Comparison of ENCODE assay signal across 14 cellular contexts in genomic region chr4:17636341-17636695, GRCh38. TPM values are rescaled to one million over a fixed set of nuclear protein-coding genes. Genes with fewer than 3 reads are reported as not detected.
DNase-seq lines count a peak whose midpoint lies in the region; ATAC-seq and TF ChIP-seq lines count a peak whose summit lies in the region.
"Had no signal": no experiment of that assay in that cellular context is flagged by ENCODE, and none has a peak within 500 bp of the region (broad histone marks: within the 10 kb centered on the region; RNA-seq: fewer than 3 reads in every experiment).

No MANE protein-coding gene starts in this region.

- H3K9me3 Mint-ChIP-seq in WTC11 (no peaks in the 10 kb centered on the region), type B pancreatic cell (no peaks in the 10 kb centered on the region)
- H3K9me3 Mint-ChIP-seq in naive thymus-derived CD4-positive, alpha-beta T cell, result no peaks in the 10 kb centered on the region
- H3K9me3 Mint-ChIP-seq: nephron, T-cell had no signal

- no peak overlapping the region for H3K4me3 ChIP-seq in naive thymus-derived CD4-positive, alpha-beta T cell (ENCODE audit: low read length)
- H3K4me3 ChIP-seq: skin epidermis, suprapubic skin had no signal

- H3K4me1 ChIP-seq in naive thymus-derived CD4-positive, alpha-beta T cell (ENCODE audit: control insufficient read depth in 2 of 2, insufficient read depth in 2 of 2, low read length in 2 of 2), result no peaks in the 10 kb centered on the region
- H3K4me1 ChIP-seq: suprapubic skin had no signal

- H3K4me1 Mint-ChIP-seq in WTC11, result 0 out of 2 replicates have a peak, but pooled peaks cover 3% of the 10 kb centered on the region
- H3K4me1 Mint-ChIP-seq in naive thymus-derived CD4-positive, alpha-beta T cell, result peaks cover 0 to 6% (median 0%) of the 10 kb centered on the region in 7 donors
- no peaks in the 10 kb centered on the region for H3K4me1 Mint-ChIP-seq in type B pancreatic cell (ENCODE audit: unreplicated experiment)
- H3K4me1 Mint-ChIP-seq: nephron, T-cell had no signal

- H3K4me3 Mint-ChIP-seq in WTC11 (no peak overlapping the region), type B pancreatic cell (no peak overlapping the region)
- H3K4me3 Mint-ChIP-seq in naive thymus-derived CD4-positive, alpha-beta T cell, result no peak overlapping the region
- H3K4me3 Mint-ChIP-seq: nephron, T-cell had no signal

- DNase-seq in WTC11 (ENCODE audit: low spot score) (no peak), occipital lobe (lab: John Stamatoyannopoulos, UW) (no peak), T1000 (lab: John Stamatoyannopoulos, UW) (no peak), type B pancreatic cell (ENCODE audit: extremely low spot score, unreplicated experiment) (no peak)
- no peak for DNase-seq in naive thymus-derived CD4-positive, alpha-beta T cell
- DNase-seq in NK-92 treated with Interleukin-12 subunit alpha and Interleukin-12 subunit beta, amount 100 ng/mL, for 24 hours (lab: John Stamatoyannopoulos, UW), result no peak
- DNase-seq: NCI-H2107 had no signal

- H3K27ac Mint-ChIP-seq in WTC11 (peak overlapping the region; percentile 94), type B pancreatic cell (no peak overlapping the region)
- peak overlapping the region in 3 of 9 donors; percentile 43 to 65 (median 52) for H3K27ac Mint-ChIP-seq in naive thymus-derived CD4-positive, alpha-beta T cell
- H3K27ac Mint-ChIP-seq: nephron, T-cell had no signal

- H3K36me3 Mint-ChIP-seq in WTC11 (peaks cover 36% of the 10 kb centered on the region), type B pancreatic cell (peaks cover 9% of the 10 kb centered on the region)
- peaks cover 0 to 29% (median 13%) of the 10 kb centered on the region in 5 donors for H3K36me3 Mint-ChIP-seq in naive thymus-derived CD4-positive, alpha-beta T cell

- H3K27me3 Mint-ChIP-seq in WTC11 (ENCODE audit: low read depth), result no peaks in the 10 kb centered on the region
- no peaks in the 10 kb centered on the region for H3K27me3 Mint-ChIP-seq in naive thymus-derived CD4-positive, alpha-beta T cell
- no peaks in the 10 kb centered on the region for H3K27me3 Mint-ChIP-seq in type B pancreatic cell
- H3K27me3 Mint-ChIP-seq: T-cell had no signal

- peak overlapping the region; percentile 27 for H3K27ac ChIP-seq in naive thymus-derived CD4-positive, alpha-beta T cell (ENCODE audit: low read depth, low read length)
- H3K27ac ChIP-seq: C4-2B, skin epidermis, suprapubic skin had no signal

- peaks cover 0 to 32% (median 6%) of the 10 kb centered on the region in 3 experiments for H3K36me3 ChIP-seq in naive thymus-derived CD4-positive, alpha-beta T cell (ENCODE audit: control insufficient read depth in 2 of 3, insufficient read depth in 3 of 3, low read length in 3 of 3)

- ATAC-seq in GM19395 (IDR thresholded peaks at IDR 0.05; ENCODE audit: unreplicated experiment) (peak; percentile 4), HG02642 (IDR thresholded peaks at IDR 0.05; ENCODE audit: poor library complexity, unreplicated experiment) (peak; percentile 32), WTC11 (peak; percentile 46)
- peak; percentile 12 for ATAC-seq in naive thymus-derived CD4-positive, alpha-beta T cell

- TF ChIP-seq CTCF in WTC11 (IDR thresholded peaks at IDR 0.05) (no peak), type B pancreatic cell (conservative IDR thresholded peaks at IDR 0.05) (no peak)

- CTCF ChIA-PET in WTC11 (lab: Charles Lee), result interaction anchor here (0.9 to 1.1 kb wide), 2 partner anchors 23 to 126 kb away, joined by 3 read pairs; no protein-coding TSS in a partner anchor
- CTCF ChIA-PET in naive thymus-derived CD4-positive, alpha-beta T cell (lab: Charles Lee), result interaction anchor here (0.6 to 3.6 kb wide), 5 partner anchors 14 to 88 kb away, joined by 3 to 21 read pairs (median 4); no protein-coding TSS in a partner anchor

- intact Hi-C loops in naive thymus-derived CD4-positive, alpha-beta T cell (cut with micrococcal nuclease), result loop anchor here (1.0 to 5.0 kb wide), 6 partner anchors 59 to 956 kb away; partner anchors contain the start of gene LAP3 (in 2 of the 2)

- H3K27me3 ChIP-seq in naive thymus-derived CD4-positive, alpha-beta T cell (ENCODE audit: control insufficient read depth in 2 of 2, insufficient read depth in 2 of 2, low read length in 2 of 2), result no peaks in the 10 kb centered on the region
- H3K27me3 ChIP-seq: suprapubic skin had no signal

- H3K9me3 ChIP-seq in naive thymus-derived CD4-positive, alpha-beta T cell (ENCODE audit: control insufficient read depth in 2 of 3, low read length in 3 of 3), result no peaks in the 10 kb centered on the region
- H3K9me3 ChIP-seq: suprapubic skin had no signal

- POLR2A ChIA-PET in WTC11 (lab: Charles Lee), result no interaction called here
- POLR2A ChIA-PET in naive thymus-derived CD4-positive, alpha-beta T cell (lab: Charles Lee), result interaction anchor here (0.6 kb wide), 1 partner anchor 16 kb away, joined by 3 read pairs; no protein-coding TSS in a partner anchor

TF ChIP-seq in WTC11, 78 proteins besides CTCF, POLR2A, EP300 and RAD21:
- TF ChIP-seq ZNF396 (CRISPR knock-in tag; IDR thresholded peaks at IDR 0.05; ENCODE audit: borderline replicate concordance) (no peak), ZNF416 (CRISPR knock-in tag; IDR thresholded peaks at IDR 0.05) (no peak), JUN (CRISPR knock-in tag; IDR thresholded peaks at IDR 0.05) (no peak), CREB1 (CRISPR knock-in tag; IDR thresholded peaks at IDR 0.05) (no peak), TEAD1 (CRISPR knock-in tag; IDR thresholded peaks at IDR 0.05) (no peak), STAT6 (CRISPR knock-in tag; conservative IDR thresholded peaks at IDR 0.05; ENCODE audit: low read depth) (no peak), GTF2I (CRISPR knock-in tag; conservative IDR thresholded peaks at IDR 0.05) (no peak), TCF7 (CRISPR knock-in tag; IDR thresholded peaks at IDR 0.05; ENCODE audit: low read depth) (no peak), SMAD4 (CRISPR knock-in tag; IDR thresholded peaks at IDR 0.05) (no peak)
- TF ChIP-seq, protein P1, sequence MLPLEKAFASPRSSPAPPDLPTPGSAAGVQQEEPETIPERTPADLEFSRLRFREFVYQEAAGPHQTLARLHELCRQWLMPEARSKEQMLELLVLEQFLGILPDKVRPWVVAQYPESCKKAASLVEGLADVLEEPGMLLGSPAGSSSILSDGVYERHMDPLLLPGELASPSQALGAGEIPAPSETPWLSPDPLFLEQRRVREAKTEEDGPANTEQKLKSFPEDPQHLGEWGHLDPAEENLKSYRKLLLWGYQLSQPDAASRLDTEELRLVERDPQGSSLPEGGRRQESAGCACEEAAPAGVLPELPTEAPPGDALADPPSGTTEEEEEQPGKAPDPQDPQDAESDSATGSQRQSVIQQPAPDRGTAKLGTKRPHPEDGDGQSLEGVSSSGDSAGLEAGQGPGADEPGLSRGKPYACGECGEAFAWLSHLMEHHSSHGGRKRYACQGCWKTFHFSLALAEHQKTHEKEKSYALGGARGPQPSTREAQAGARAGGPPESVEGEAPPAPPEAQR (CRISPR knock-in tag; IDR thresholded peaks at IDR 0.05), result no peak

RNA-seq across cellular contexts. Expression of gene MED28, which starts 21.9 kb away (rescaled TPM):
- total RNA-seq in WTC11 (2021) (97.8 to 106 TPM (median 102 TPM) in 3 replicates), occipital lobe (33.5 TPM), type B pancreatic cell (ENCODE audit: low replicate concordance) (79.3 and 92.5 TPM in 2 replicates)
- 10 to 100 TPM; 50.1 to 82.1 (median 55.7) TPM for total RNA-seq in naive thymus-derived CD4-positive, alpha-beta T cell
- 10 to 100 TPM; 42.1 to 42.8 TPM for polyA plus RNA-seq in naive thymus-derived CD4-positive, alpha-beta T cell

RNA-seq across cellular contexts. Expression of gene LAP3, which starts 59.3 kb away (rescaled TPM):
- total RNA-seq in WTC11 (2021) (46.6 to 52.7 TPM (median 48.4 TPM) in 3 replicates), occipital lobe (45.2 TPM), type B pancreatic cell (ENCODE audit: low replicate concordance) (41.2 and 48.9 TPM in 2 replicates)
- 100 to 1,000 TPM in 1 of 5 experiments, 10 to 100 TPM in 4; 25.2 to 142 (median 54.9) TPM for total RNA-seq in naive thymus-derived CD4-positive, alpha-beta T cell
- 10 to 100 TPM; 41.8 to 49.6 TPM for polyA plus RNA-seq in naive thymus-derived CD4-positive, alpha-beta T cell
